ENCODE assay signal across 1 cellular context in the genomic region with DNA sequence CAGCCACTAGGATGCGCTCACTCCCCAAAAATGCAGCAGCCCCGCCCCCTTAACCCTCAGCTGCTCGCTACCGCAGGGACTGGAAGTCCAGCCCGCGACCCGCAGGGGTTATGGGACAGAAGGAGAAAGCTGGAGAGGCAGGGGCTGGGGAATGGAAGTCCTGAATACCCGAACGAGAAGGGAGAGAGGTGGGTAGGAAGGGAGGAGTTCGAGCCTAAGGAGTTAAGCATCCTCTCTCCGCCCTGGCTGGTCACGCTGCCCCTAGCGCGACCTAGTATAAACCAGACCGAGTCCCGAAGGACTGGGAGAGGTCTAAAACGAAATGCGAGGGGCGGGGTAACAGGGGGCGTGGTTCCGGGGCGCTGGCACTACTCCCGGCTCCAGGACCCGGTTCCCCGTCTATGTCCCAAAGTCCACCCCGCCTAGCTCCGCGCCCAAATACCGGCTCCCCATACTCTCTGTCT.
TF ChIP-seq lines count a peak whose summit lies in the region.

No MANE protein-coding gene starts in this region.

TF ChIP-seq in GM12878, 131 proteins besides CTCF, POLR2A, EP300 and RAD21:
- TF ChIP-seq, protein P1, sequence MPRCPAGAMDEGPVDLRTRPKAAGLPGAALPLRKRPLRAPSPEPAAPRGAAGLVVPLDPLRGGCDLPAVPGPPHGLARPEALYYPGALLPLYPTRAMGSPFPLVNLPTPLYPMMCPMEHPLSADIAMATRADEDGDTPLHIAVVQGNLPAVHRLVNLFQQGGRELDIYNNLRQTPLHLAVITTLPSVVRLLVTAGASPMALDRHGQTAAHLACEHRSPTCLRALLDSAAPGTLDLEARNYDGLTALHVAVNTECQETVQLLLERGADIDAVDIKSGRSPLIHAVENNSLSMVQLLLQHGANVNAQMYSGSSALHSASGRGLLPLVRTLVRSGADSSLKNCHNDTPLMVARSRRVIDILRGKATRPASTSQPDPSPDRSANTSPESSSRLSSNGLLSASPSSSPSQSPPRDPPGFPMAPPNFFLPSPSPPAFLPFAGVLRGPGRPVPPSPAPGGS (IDR thresholded peaks at IDR 0.05; ENCODE audit: borderline replicate concordance, insufficient read depth, low read depth, low read length, poor library complexity, severe bottlenecking) = peak; percentile 51
- TF ChIP-seq NKRF (conservative IDR thresholded peaks at IDR 0.05) (peak; percentile 62; the same call in 1 of the 2 replicates), EGR1 (IDR thresholded peaks at IDR 0.05; ENCODE audit: borderline replicate concordance in 1 of 2, low read depth in 2 of 2, low read length in 2 of 2) (0 out of 3 replicates have a peak, but pooled peaks of 1 of the 2 experiments have one; percentile 38), RELB (IDR thresholded peaks at IDR 0.05; ENCODE audit: low read depth) (peak; percentile 43; the same call in 1 of the 2 replicates), TBL1XR1 (IDR thresholded peaks at IDR 0.05; ENCODE audit: low read depth, low read length) (no peak), ATF7 (IDR thresholded peaks at IDR 0.05; ENCODE audit: low read depth) (no peak), DPF2 (IDR thresholded peaks at IDR 0.05) (no peak; the same call in 1 of the 2 replicates), GATAD2B (conservative IDR thresholded peaks at IDR 0.05; ENCODE audit: low read depth) (no peak; the same call in 1 of the 2 replicates), IKZF1 (conservative IDR thresholded peaks at IDR 0.05) (peak; percentile 35; the same call in 1 of the 2 replicates), ESRRA (IDR thresholded peaks at IDR 0.05; ENCODE audit: low read length) (0 out of 2 replicates have a peak, but pooled peaks have one; percentile 14), STAT1 (conservative IDR thresholded peaks at IDR 0.05) (0 out of 2 replicates have a peak, but pooled peaks have one; percentile 39), NR2F1 (conservative IDR thresholded peaks at IDR 0.05) (no peak; the same call in 1 of the 2 replicates), ZNF207 (IDR thresholded peaks at IDR 0.05; ENCODE audit: borderline replicate concordance) (no peak), TCF12 (IDR thresholded peaks at IDR 0.05; ENCODE audit: low read depth, low read length) (peak; percentile 57; the same call in 1 of the 2 replicates), SMARCA5 (IDR thresholded peaks at IDR 0.05) (peak; percentile 62; the same call in 1 of the 2 replicates), HDAC6 (IDR thresholded peaks at IDR 0.05; ENCODE audit: unreplicated experiment) (no peak), YY1 (IDR thresholded peaks at IDR 0.05; ENCODE audit: low read depth, low read length) (peak; percentile 70), SMC3 (IDR thresholded peaks at IDR 0.05; ENCODE audit: borderline replicate concordance, low read length) (peak; percentile 80), RCOR1 (conservative IDR thresholded peaks at IDR 0.05; ENCODE audit: low read depth, low read length) (no peak), POLR2AphosphoS5 (IDR thresholded peaks at IDR 0.05; ENCODE audit: low read length) (no peak), CHD2 (IDR thresholded peaks at IDR 0.05; ENCODE audit: borderline replicate concordance, low read depth, low read length) (peak; percentile 42; the same call in 1 of the 2 replicates), SIN3A (IDR thresholded peaks at IDR 0.05; ENCODE audit: low read depth, low read length) (peak; percentile 69), KDM1A (IDR thresholded peaks at IDR 0.05; ENCODE audit: borderline replicate concordance) (no peak), EED (IDR thresholded peaks at IDR 0.05; ENCODE audit: low read depth) (0 out of 2 replicates have a peak, but pooled peaks have one; percentile 28), SP1 (IDR thresholded peaks at IDR 0.05; ENCODE audit: low read depth, low read length) (peak; percentile 42)
- TF ChIP-seq, protein P2, sequence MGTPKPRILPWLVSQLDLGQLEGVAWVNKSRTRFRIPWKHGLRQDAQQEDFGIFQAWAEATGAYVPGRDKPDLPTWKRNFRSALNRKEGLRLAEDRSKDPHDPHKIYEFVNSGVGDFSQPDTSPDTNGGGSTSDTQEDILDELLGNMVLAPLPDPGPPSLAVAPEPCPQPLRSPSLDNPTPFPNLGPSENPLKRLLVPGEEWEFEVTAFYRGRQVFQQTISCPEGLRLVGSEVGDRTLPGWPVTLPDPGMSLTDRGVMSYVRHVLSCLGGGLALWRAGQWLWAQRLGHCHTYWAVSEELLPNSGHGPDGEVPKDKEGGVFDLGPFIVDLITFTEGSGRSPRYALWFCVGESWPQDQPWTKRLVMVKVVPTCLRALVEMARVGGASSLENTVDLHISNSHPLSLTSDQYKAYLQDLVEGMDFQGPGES (IDR thresholded peaks at IDR 0.05) = 0 out of 2 replicates have a peak, but pooled peaks have one; percentile 50
- TF ChIP-seq, protein P3, sequence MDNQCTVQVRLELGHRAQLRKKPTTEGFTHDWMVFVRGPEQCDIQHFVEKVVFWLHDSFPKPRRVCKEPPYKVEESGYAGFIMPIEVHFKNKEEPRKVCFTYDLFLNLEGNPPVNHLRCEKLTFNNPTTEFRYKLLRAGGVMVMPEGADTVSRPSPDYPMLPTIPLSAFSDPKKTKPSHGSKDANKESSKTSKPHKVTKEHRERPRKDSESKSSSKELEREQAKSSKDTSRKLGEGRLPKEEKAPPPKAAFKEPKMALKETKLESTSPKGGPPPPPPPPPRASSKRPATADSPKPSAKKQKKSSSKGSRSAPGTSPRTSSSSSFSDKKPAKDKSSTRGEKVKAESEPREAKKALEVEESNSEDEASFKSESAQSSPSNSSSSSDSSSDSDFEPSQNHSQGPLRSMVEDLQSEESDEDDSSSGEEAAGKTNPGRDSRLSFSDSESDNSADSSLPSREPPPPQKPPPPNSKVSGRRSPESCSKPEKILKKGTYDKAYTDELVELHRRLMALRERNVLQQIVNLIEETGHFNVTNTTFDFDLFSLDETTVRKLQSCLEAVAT (IDR thresholded peaks at IDR 0.05) = peak; percentile 74; the same call in 1 of the 2 replicates
